Comparison of ENCODE assay signal across 35 cellular contexts in genomic region chr3:13558651-13559050, GRCh38. TPM values are rescaled to one million over a fixed set of nuclear protein-coding genes. Genes with fewer than 3 reads are reported as not detected.
"Had no signal": no experiment of that assay in that cellular context is flagged by ENCODE, and none has a peak within 500 bp of the region (broad histone marks: within the 10 kb centered on the region; RNA-seq: fewer than 3 reads in every experiment).

No MANE protein-coding gene starts in this region.

- ATAC-seq: activated CD8-positive, alpha-beta T cell treated with anti-CD3 and anti-CD28 coated beads for 36 hours; activated naive CD4-positive, alpha-beta T cell treated with anti-CD3 and anti-CD28 coated beads, Interleukin-2, amount 50 U/mL, for 72 hours; activated T-cell treated with anti-CD3 and anti-CD28 coated beads, Interleukin-2, amount 50 U/mL, for 4 hours; activated T-cell treated with anti-CD3 and anti-CD28 coated beads, Interleukin-2, amount 50 U/mL, for 72 hours; activated T-helper 17 cell treated with anti-CD3 and anti-CD28 coated beads, Interleukin-2, amount 50 U/mL, for 72 hours; body of pancreas had no signal

- H3K4me1 Mint-ChIP-seq: activated CD4-positive, alpha-beta T cell treated with anti-CD3 and anti-CD28 coated beads, Interleukin-2, amount 10 ng/mL, durations not matched to agents 24 days and 14 days; activated T-helper 17 cell treated with anti-CD3 and anti-CD28 coated beads, Interleukin-2, amount 50 U/mL, for 72 hours had no signal

- H3K4me1 ChIP-seq: adrenal gland, body of pancreas, breast epithelium had no signal

- H3K9me3 ChIP-seq: adrenal gland, body of pancreas, breast epithelium had no signal

- H3K4me3 ChIP-seq: adrenal gland, body of pancreas, breast epithelium had no signal

- H3K9me3 Mint-ChIP-seq: activated B cell treated with CpG ODN at 0.5 μM for 24 hours; activated CD4-positive, alpha-beta memory T cell treated with anti-CD3 and anti-CD28 coated beads for 36 hours; activated CD4-positive, alpha-beta T cell treated with anti-CD3 and anti-CD28 coated beads, Interleukin-2, amount 10 ng/mL, durations not matched to agents 24 days and 14 days; activated CD8-positive, alpha-beta T cell treated with anti-CD3 and anti-CD28 coated beads for 36 hours; activated naive CD4-positive, alpha-beta T cell treated with anti-CD3 and anti-CD28 coated beads for 36 hours; activated naive CD4-positive, alpha-beta T cell treated with anti-CD3 and anti-CD28 coated beads, Interleukin-2, amount 50 U/mL, for 72 hours; activated naive CD8-positive, alpha-beta T cell treated with anti-CD3 and anti-CD28 coated beads for 36 hours; activated T-cell treated with anti-CD3 and anti-CD28 coated beads, Interleukin-2, amount 50 U/mL, for 4 hours; activated T-cell treated with anti-CD3 and anti-CD28 coated beads, Interleukin-2, amount 50 U/mL, for 72 hours; activated T-helper 1 cell treated with anti-CD3 and anti-CD28 coated beads, Interleukin-12 subunit alpha, Interleukin-12 subunit beta, Interleukin-2, Interleukin-4 antibody, amounts not matched to agents 30 ng/mL and 10 ng/mL and 1 ng/mL, durations not matched to agents 14 hours and 24 hours and 36 hours; activated T-helper 17 cell treated with anti-CD3 and anti-CD28 coated beads, Interleukin-2, amount 50 U/mL, for 72 hours; T-helper 1 cell treated with Interleukin-12 subunit alpha and Interleukin-12 subunit beta and Interleukin-4 antibody, amounts not matched to agents 30 μg/mL and 1 μg/mL, for 36 hours; T-helper 2 cell treated with Interferon-gamma antibody and Interleukin-4, amounts not matched to agents 5 μg/mL and 100 μg/mL, for 36 hours had no signal

- H3K27ac ChIP-seq: adrenal gland, body of pancreas, brain microvascular endothelial cell had no signal

- H3K4me3 Mint-ChIP-seq: activated B cell treated with CpG ODN at 0.5 μM for 24 hours; activated CD4-positive, alpha-beta memory T cell treated with anti-CD3 and anti-CD28 coated beads for 36 hours; activated CD4-positive, alpha-beta T cell treated with anti-CD3 and anti-CD28 coated beads, Interleukin-2, amount 10 ng/mL, durations not matched to agents 24 days and 14 days; activated CD8-positive, alpha-beta T cell treated with anti-CD3 and anti-CD28 coated beads for 36 hours; activated naive CD4-positive, alpha-beta T cell treated with anti-CD3 and anti-CD28 coated beads for 36 hours; activated naive CD8-positive, alpha-beta T cell treated with anti-CD3 and anti-CD28 coated beads for 36 hours; activated T-cell treated with anti-CD3 and anti-CD28 coated beads, Interleukin-2, amount 50 U/mL, for 4 hours; activated T-cell treated with anti-CD3 and anti-CD28 coated beads, Interleukin-2, amount 50 U/mL, for 72 hours; activated T-helper 1 cell treated with anti-CD3 and anti-CD28 coated beads, Interleukin-12 subunit alpha, Interleukin-12 subunit beta, Interleukin-2, Interleukin-4 antibody, amounts not matched to agents 30 ng/mL and 10 ng/mL and 1 ng/mL, durations not matched to agents 14 hours and 24 hours and 36 hours; activated T-helper 17 cell treated with anti-CD3 and anti-CD28 coated beads, Interleukin-2, amount 50 U/mL, for 72 hours; T-helper 1 cell treated with Interleukin-12 subunit alpha and Interleukin-12 subunit beta and Interleukin-4 antibody, amounts not matched to agents 30 μg/mL and 1 μg/mL, for 36 hours; T-helper 2 cell treated with Interferon-gamma antibody and Interleukin-4, amounts not matched to agents 5 μg/mL and 100 μg/mL, for 36 hours had no signal

- H3K27ac Mint-ChIP-seq: activated B cell treated with CpG ODN at 0.5 μM for 24 hours; activated CD4-positive, alpha-beta memory T cell treated with anti-CD3 and anti-CD28 coated beads for 36 hours; activated CD4-positive, alpha-beta T cell treated with anti-CD3 and anti-CD28 coated beads, Interleukin-2, amount 10 ng/mL, durations not matched to agents 24 days and 14 days; activated CD8-positive, alpha-beta T cell treated with anti-CD3 and anti-CD28 coated beads for 36 hours; activated naive CD4-positive, alpha-beta T cell treated with anti-CD3 and anti-CD28 coated beads for 36 hours; activated naive CD4-positive, alpha-beta T cell treated with anti-CD3 and anti-CD28 coated beads, Interleukin-2, amount 50 U/mL, for 72 hours; activated naive CD8-positive, alpha-beta T cell treated with anti-CD3 and anti-CD28 coated beads for 36 hours; activated T-cell treated with anti-CD3 and anti-CD28 coated beads, Interleukin-2, amount 50 U/mL, for 72 hours; activated T-helper 1 cell treated with anti-CD3 and anti-CD28 coated beads, Interleukin-12 subunit alpha, Interleukin-12 subunit beta, Interleukin-2, Interleukin-4 antibody, amounts not matched to agents 30 ng/mL and 10 ng/mL and 1 ng/mL, durations not matched to agents 14 hours and 24 hours and 36 hours; activated T-helper 17 cell treated with anti-CD3 and anti-CD28 coated beads, Interleukin-2, amount 50 U/mL, for 72 hours; T-helper 1 cell treated with Interleukin-12 subunit alpha and Interleukin-12 subunit beta and Interleukin-4 antibody, amounts not matched to agents 30 μg/mL and 1 μg/mL, for 36 hours; T-helper 2 cell treated with Interferon-gamma antibody and Interleukin-4, amounts not matched to agents 5 μg/mL and 100 μg/mL, for 36 hours had no signal

- H3K36me3 ChIP-seq: adrenal gland, brain microvascular endothelial cell, breast epithelium had no signal

- DNase-seq: activated B cell treated with CpG ODN at 0.5 μM for 24 hours; activated CD4-positive, alpha-beta memory T cell treated with anti-CD3 and anti-CD28 coated beads for 36 hours; activated CD4-positive, alpha-beta T cell treated with anti-CD3 and anti-CD28 coated beads for 4 hours; activated CD4-positive, alpha-beta T cell treated with anti-CD3 and anti-CD28 coated beads, Interleukin-2, amount 10 ng/mL, durations not matched to agents 24 days and 14 days; activated CD4-positive, alpha-beta T cell treated with anti-CD3 and anti-CD28 coated beads, Interleukin-2, amount 50 U/mL, for 1 hour; activated CD4-positive, alpha-beta T cell treated with anti-CD3 and anti-CD28 coated beads, Interleukin-2, amount 50 U/mL, for 4 hours; activated CD4-positive, CD25-positive, alpha-beta regulatory T cell treated with anti-CD3 and anti-CD28 coated beads, Interleukin-2, amount 50 U/mL, for 72 hours; activated CD8-positive, alpha-beta memory T cell treated with anti-CD3 and anti-CD28 coated beads, Interleukin-2, amount 50 U/mL, for 4 hours; activated CD8-positive, alpha-beta T cell treated with anti-CD3 and anti-CD28 coated beads for 36 hours; activated effector memory CD4-positive, alpha-beta T cell treated with anti-CD3 and anti-CD28 coated beads, Interleukin-2, amount 50 U/mL, for 16 hours; activated gamma-delta T cell treated with Interleukin-2 at 50 U/mL for 16 hours; activated naive CD4-positive, alpha-beta T cell; activated naive CD4-positive, alpha-beta T cell treated with anti-CD3 and anti-CD28 coated beads for 36 hours; activated naive CD4-positive, alpha-beta T cell treated with anti-CD3 and anti-CD28 coated beads, Interleukin-2, amount 50 U/mL, for 16 hours; activated naive CD8-positive, alpha-beta T cell treated with anti-CD3 and anti-CD28 coated beads for 36 hours; activated T-cell treated with anti-CD3 and anti-CD28 coated beads for 4 hours; activated T-cell treated with anti-CD3 and anti-CD28 coated beads, Interleukin-2, amount 50 U/mL, for 1 hour; activated T-cell treated with anti-CD3 and anti-CD28 coated beads, Interleukin-2, amount 50 U/mL, for 4 hours; activated T-cell treated with anti-CD3 and anti-CD28 coated beads, Interleukin-2, amount 50 U/mL, for 72 hours; adrenal gland; amniotic stem cell; aorta; body of pancreas; brain microvascular endothelial cell; central memory CD4-positive, alpha-beta T cell; SW 1271; T-helper 1 cell; T-helper 2 cell; T-helper 9 cell had no signal

- H3K27me3 Mint-ChIP-seq: activated CD8-positive, alpha-beta T cell treated with anti-CD3 and anti-CD28 coated beads for 36 hours had no signal

- H3K27me3 ChIP-seq: adrenal gland, body of pancreas, brain microvascular endothelial cell, breast epithelium had no signal

- H3K36me3 Mint-ChIP-seq: activated CD4-positive, alpha-beta memory T cell treated with anti-CD3 and anti-CD28 coated beads for 36 hours; activated naive CD4-positive, alpha-beta T cell treated with anti-CD3 and anti-CD28 coated beads, Interleukin-2, amount 50 U/mL, for 72 hours; activated naive CD8-positive, alpha-beta T cell treated with anti-CD3 and anti-CD28 coated beads for 36 hours had no signal

RNA-seq across cellular contexts. Expression of gene FBLN2, which starts 9.7 kb away (rescaled TPM):
- total RNA-seq: activated CD4-positive, alpha-beta memory T cell treated with anti-CD3 and anti-CD28 coated beads for 36 hours; activated CD4-positive, alpha-beta T cell treated with anti-CD3 and anti-CD28 coated beads, Interleukin-2, amount 10 ng/mL, durations not matched to agents 24 days and 14 days; activated naive CD4-positive, alpha-beta T cell treated with anti-CD3 and anti-CD28 coated beads for 36 hours; activated naive CD4-positive, alpha-beta T cell treated with anti-CD3 and anti-CD28 coated beads, Interleukin-2, amount 50 U/mL, for 72 hours; activated T-helper 1 cell treated with anti-CD3 and anti-CD28 coated beads, Interleukin-12 subunit alpha, Interleukin-12 subunit beta, Interleukin-2, Interleukin-4 antibody, amounts not matched to agents 30 ng/mL and 10 ng/mL and 1 ng/mL, durations not matched to agents 14 hours and 24 hours and 36 hours had no signal
